In genomic region chr2:125397535-125398251, GRCh38 we compare ENCODE assay signal across 14 cellular contexts.
DNase-seq lines count a peak whose midpoint lies in the region; ATAC-seq, FAIRE-seq and TF ChIP-seq lines count a peak whose summit lies in the region.
"Had no signal": no experiment of that assay in that cellular context is flagged by ENCODE, and none has a peak within 500 bp of the region (broad histone marks: within the 10 kb centered on the region; RNA-seq: fewer than 3 reads in every experiment).

No MANE protein-coding gene starts in this region.

- H3K36me3 ChIP-seq in GM12878 (ENCODE audit: control insufficient read depth in 2 of 2, insufficient read depth in 2 of 2, low read length in 1 of 2) = no peaks in the 10 kb centered on the region
- H3K36me3 ChIP-seq: ovary had no signal

- no peak for TF ChIP-seq CTCF in GM12878 (IDR thresholded peaks at IDR 0.05 in 2 of 3, conservative IDR thresholded peaks at IDR 0.05 in 1 of 3; ENCODE audit: control insufficient read depth in 2 of 3, extremely low read depth in 1 of 3, insufficient read depth in 1 of 3, low read depth in 3 of 3, low read length in 3 of 3)

- peaks cover 28% of the 10 kb centered on the region for H3K4me1 ChIP-seq in GM12878 (ENCODE audit: control insufficient read depth, insufficient read depth, low read length)

- TF ChIP-seq RAD21 in GM12878 (IDR thresholded peaks at IDR 0.05; ENCODE audit: insufficient read depth, low read depth, low read length) = peak; percentile 13; the same call in 1 of the 2 replicates

- H2AFZ ChIP-seq in GM12878 (ENCODE audit: control insufficient read depth, low read depth, low read length) = peak overlapping the region; percentile 61

- peak; percentile 56 to 73; a peak in 3 of 4 replicates for TF ChIP-seq EP300 in GM12878 (IDR thresholded peaks at IDR 0.05; ENCODE audit: borderline replicate concordance in 1 of 2, control insufficient read depth in 1 of 2, low read depth in 2 of 2, low read length in 2 of 2)

- POLR2A ChIA-PET in GM12878 (lab: Charles Lee) = interaction anchor here (0.6 kb wide), 1 partner anchor 1929 kb away, joined by 3 read pairs; no protein-coding TSS in a partner anchor

- peak; percentile 85 for FAIRE-seq in GM12878 (lab: Jason Lieb, UNC)
- FAIRE-seq: endothelial cell of umbilical vein had no signal

- intact Hi-C loops in GM12878 (cut with micrococcal nuclease; ENCODE audit: unreplicated experiment) = loop anchor here (5.0 to 10.0 kb wide), 2 partner anchors 70 to 1597 kb away; no protein-coding TSS in a partner anchor

- SMC1A ChIA-PET in GM12878 (lab: Charles Lee; ENCODE audit: uncharacterized antibody, unreplicated experiment) = interaction anchor here (0.8 to 2.8 kb wide), 16 partner anchors 12 to 482 kb away, joined by 3 to 12 read pairs (median 5); no protein-coding TSS in a partner anchor

- H3K27ac ChIP-seq in GM12878 (ENCODE audit: control insufficient read depth, insufficient read depth) = peak overlapping the region; percentile 85
- no peak overlapping the region for H3K27ac ChIP-seq in substantia nigra (ENCODE audit: low read depth, low read length, poor library complexity, severe bottlenecking)
- H3K27ac ChIP-seq: ovary had no signal

- peak; percentile 88 for DNase-seq in GM12878 (ENCODE audit: low read depth, low spot score)
- no peak for DNase-seq in NCI-H1048 (lab: John Stamatoyannopoulos, UW)
- DNase-seq in substantia nigra (lab: John Stamatoyannopoulos, UW) = no peak
- DNase-seq in stimulated activated naive CD4-positive, alpha-beta T cell treated with Interleukin-2 at 50 U/mL for 16 hours (lab: John Stamatoyannopoulos, UW) = no peak
- no peak for DNase-seq in activated CD8-positive, alpha-beta memory T cell treated with anti-CD3 and anti-CD28 coated beads for 24 hours
- DNase-seq: activated CD4-positive, CD25-positive, alpha-beta regulatory T cell; activated effector memory CD4-positive, alpha-beta T cell treated with Interleukin-2 at 50 U/mL for 16 hours; hypothalamus; NCI-H187; ovary had no signal

- in situ Hi-C loops in GM12878 (cut with MboI) = no loop called here

- BruUV-seq in GM12878 (replicated peaks; lab: Mats Ljungman, UMichigan) = no TSS peak

- no peaks in the 10 kb centered on the region for H4K20me1 ChIP-seq in GM12878 (ENCODE audit: control insufficient read depth, insufficient read depth)

- RAD21 ChIA-PET in GM12878 (lab: Charles Lee; ENCODE audit: unreplicated experiment) = interaction anchor here (0.8 to 2.1 kb wide), 15 partner anchors 12 to 482 kb away, joined by 3 to 12 read pairs (median 3); no protein-coding TSS in a partner anchor

- no peak for TF ChIP-seq POLR2A in GM12878 (IDR thresholded peaks at IDR 0.05; ENCODE audit: low read depth, low read length)

- CTCF ChIA-PET in GM12878 (lab: Yijun Ruan, JAX) = interaction anchor here (0.8 to 1.2 kb wide), 3 partner anchors 12 to 70 kb away, joined by 3 to 6 read pairs (median 3); no protein-coding TSS in a partner anchor

- H3K79me2 ChIP-seq in GM12878 (ENCODE audit: control insufficient read depth, insufficient read depth, low read length) = no peaks in the 10 kb centered on the region

- ATAC-seq in GM19025 (IDR thresholded peaks at IDR 0.05; ENCODE audit: low read depth, unreplicated experiment) = peak; percentile 86
- ATAC-seq in GM21619 (IDR thresholded peaks at IDR 0.05; ENCODE audit: unreplicated experiment) = peak; percentile 85
- ATAC-seq in HG03066 (IDR thresholded peaks at IDR 0.05; ENCODE audit: low read depth, unreplicated experiment) = peak; percentile 85
- peak; percentile 94 for ATAC-seq in GM12878

- WGBS in GM12878 (ENCODE audit: insufficient coverage, insufficient replicate concordance, low lambda C conversion rate, missing lambda C conversion rate) = 23% methylated on average over 4 of the region's 4 CpGs

- no peaks in the 10 kb centered on the region for H3K27me3 ChIP-seq in GM12878 (replicated peaks in 1 of 2; ENCODE audit: control insufficient read depth in 2 of 2, insufficient read depth in 2 of 2, low read length in 1 of 2)
- H3K27me3 ChIP-seq: ovary had no signal

- peak overlapping the region; percentile 67 for H3K4me2 ChIP-seq in GM12878 (ENCODE audit: control insufficient read depth, insufficient read depth)

- no peaks in the 10 kb centered on the region; the same call in 2 of the 3 replicates for H3K9me3 ChIP-seq in GM12878 (replicated peaks; ENCODE audit: control insufficient read depth, insufficient read depth, low read length)
- H3K9me3 ChIP-seq: ovary had no signal

- H3K4me3 ChIP-seq in GM12878 = peak overlapping the region; percentile 27; the same call in 1 of the 2 replicates
- H3K4me3 ChIP-seq: ovary had no signal

- H3K9ac ChIP-seq in GM12878 (ENCODE audit: control insufficient read depth, insufficient read depth, low read length) = peak overlapping the region; percentile 29

TF ChIP-seq in GM12878, 131 proteins besides CTCF, POLR2A, EP300 and RAD21 (continues in another document):
- TF ChIP-seq STAT3 (IDR thresholded peaks at IDR 0.05; ENCODE audit: low read depth, low read length) (peak; percentile 87; the same call in 1 of the 2 replicates), ETV6 (conservative IDR thresholded peaks at IDR 0.05 in 1 of 2, IDR thresholded peaks at IDR 0.05 in 1 of 2; ENCODE audit: borderline replicate concordance in 1 of 2, low read depth in 1 of 2) (peak in 1 of 2 experiments; percentile 59; a peak in 1 of 4 replicates), KDM1A (IDR thresholded peaks at IDR 0.05; ENCODE audit: borderline replicate concordance) (no peak), RELB (IDR thresholded peaks at IDR 0.05; ENCODE audit: low read depth) (peak; percentile 77), MTA2 (IDR thresholded peaks at IDR 0.05; ENCODE audit: low read depth) (peak; percentile 67), CBFB (IDR thresholded peaks at IDR 0.05; ENCODE audit: low read depth) (0 out of 2 replicates have a peak, but pooled peaks have one; percentile 16), ZBED1 (IDR thresholded peaks at IDR 0.05; ENCODE audit: borderline replicate concordance) (peak; percentile 72), USF2 (IDR thresholded peaks at IDR 0.05; ENCODE audit: borderline replicate concordance, low read depth, low read length) (no peak; the same call in 1 of the 2 replicates), SKIL (IDR thresholded peaks at IDR 0.05; ENCODE audit: low read depth, poor library complexity, severe bottlenecking) (peak; percentile 49), RCOR1 (conservative IDR thresholded peaks at IDR 0.05; ENCODE audit: low read depth, low read length) (no peak), MXI1 (IDR thresholded peaks at IDR 0.05; ENCODE audit: low read depth, low read length) (0 out of 2 replicates have a peak, but pooled peaks have one; percentile 28), CHD1 (IDR thresholded peaks at IDR 0.05; ENCODE audit: low read depth, low read length) (no peak), FOXK2 (IDR thresholded peaks at IDR 0.05) (no peak), ZZZ3 (IDR thresholded peaks at IDR 0.05; ENCODE audit: control insufficient read depth, insufficient read length, low read depth) (no peak), ZNF24 (IDR thresholded peaks at IDR 0.05) (0 out of 2 replicates have a peak, but pooled peaks have one; percentile 17)
